ENCODE assay signal across 8 cellular contexts in the genomic region with DNA sequence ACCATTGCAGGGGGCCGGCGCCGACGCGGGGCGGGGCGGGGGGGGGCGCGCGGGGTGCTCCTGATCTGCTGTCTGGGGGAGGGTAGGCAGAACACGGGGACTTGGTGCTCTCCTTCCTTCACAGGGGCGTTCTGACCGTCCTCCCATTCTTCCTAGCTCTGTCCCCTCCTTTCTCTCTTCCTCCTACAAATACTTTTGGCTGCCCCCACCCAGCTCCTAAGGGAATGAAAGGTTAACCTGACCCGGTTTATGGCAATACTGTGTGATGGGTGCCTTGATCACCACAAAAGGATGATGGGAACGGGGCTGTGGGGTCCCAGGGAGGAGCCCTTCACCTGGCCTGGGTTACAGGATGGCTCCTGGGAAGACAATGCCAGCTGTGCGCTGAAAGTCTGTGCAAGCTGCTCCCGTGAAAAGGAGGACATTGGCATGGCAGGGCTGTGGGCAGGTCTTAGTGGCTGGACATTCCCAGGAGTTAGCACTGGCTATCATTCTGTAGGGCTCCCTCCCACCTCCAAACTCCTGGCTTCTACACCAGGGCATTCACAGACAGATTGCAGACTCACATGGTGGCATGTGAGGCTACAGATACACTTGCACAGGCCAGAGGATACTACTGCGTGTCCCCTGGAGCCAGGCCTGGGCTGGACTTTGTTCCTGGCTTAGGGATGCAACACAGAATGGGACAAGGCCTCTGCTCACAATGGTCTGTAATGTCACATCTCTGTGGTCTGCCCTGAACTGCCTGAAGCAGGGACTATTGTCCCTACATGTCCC. TPM values are rescaled to one million over a fixed set of nuclear protein-coding genes. Genes with fewer than 3 reads are reported as not detected.
DNase-seq lines count a peak whose midpoint lies in the region; ATAC-seq, FAIRE-seq and TF ChIP-seq lines count a peak whose summit lies in the region.

No MANE protein-coding gene starts in this region.

- H3K4me3 Mint-ChIP-seq in central memory CD8-positive, alpha-beta T cell = peak overlapping the region; percentile 89

- H3K9ac ChIP-seq in HUES64 (ENCODE audit: low read depth, low read length) (no peak overlapping the region), mucosa of stomach (ENCODE audit: low read length) (peak overlapping the region; percentile 93)

- CTCF ChIA-PET in A549 (lab: Yijun Ruan, JAX) = interaction anchor here (0.6 to 3.6 kb wide), 27 partner anchors 9 to 326 kb away, joined by 3 to 18 read pairs (median 3); partner anchors contain the start of genes DNAJC5, PTK6 and UCKL1

- H3K27me3 ChIP-seq in HUES64 (ENCODE audit: insufficient read depth, low read length) = no peaks in the 10 kb centered on the region
- peaks cover 9% of the 10 kb centered on the region for H3K27me3 ChIP-seq in mucosa of stomach (ENCODE audit: control insufficient read depth, insufficient read depth, low read length)

- H3K36me3 ChIP-seq in HUES64 (ENCODE audit: insufficient read depth, low read length) = peaks cover 5% of the 10 kb centered on the region
- no peaks in the 10 kb centered on the region for H3K36me3 ChIP-seq in mucosa of stomach (ENCODE audit: control insufficient read depth, insufficient read depth, low read length)

- no peaks in the 10 kb centered on the region for H3K27me3 Mint-ChIP-seq in central memory CD8-positive, alpha-beta T cell

- peak overlapping the region; percentile 91 to 95 for H3K27ac ChIP-seq in A549
- no peak overlapping the region for H3K27ac ChIP-seq in HUES64 (ENCODE audit: low read depth, low read length)

- no peak for TF ChIP-seq EP300 in A549 (IDR thresholded peaks at IDR 0.05)

- DNase-seq in A549 (ENCODE audit: low read depth in 1 of 2, low spot score in 1 of 2) (no peak), ureter (ENCODE audit: low spot score) (no peak), NCI-H187 (lab: John Stamatoyannopoulos, UW) (no peak)
- no peak for DNase-seq in central memory CD8-positive, alpha-beta T cell (ENCODE audit: low spot score in 2 of 2)

- H3K27ac Mint-ChIP-seq in central memory CD8-positive, alpha-beta T cell (ENCODE audit: low read depth) = peak overlapping the region; percentile 88

- H3K4me1 ChIP-seq in A549 (peaks cover 14% of the 10 kb centered on the region; the same call in 2 of the 3 replicates), HUES64 (ENCODE audit: insufficient read depth, low read length) (peaks cover 17% of the 10 kb centered on the region; the same call in 1 of the 2 replicates), mucosa of stomach (ENCODE audit: control insufficient read depth, insufficient read depth, low read length) (peaks cover 19% of the 10 kb centered on the region)

- TF ChIP-seq CTCF in A549 (IDR thresholded peaks at IDR 0.05) = no peak

- ATAC-seq in A549 (no peak), HG02885 (IDR thresholded peaks at IDR 0.05; ENCODE audit: poor library complexity, unreplicated experiment) (no peak), HG03378 (IDR thresholded peaks at IDR 0.05; ENCODE audit: unreplicated experiment) (no peak)
- ATAC-seq in central memory CD8-positive, alpha-beta T cell (replicated peaks; ENCODE audit: extremely low read depth, poor library complexity, severe bottlenecking) = no peak

- POLR2A ChIA-PET in A549 (lab: Yijun Ruan, JAX) = no interaction called here

- H3K9me3 ChIP-seq in A549 = no peaks in the 10 kb centered on the region
- H3K9me3 ChIP-seq in HUES64 (ENCODE audit: insufficient read depth, low read depth, low read length) = no peaks in the 10 kb centered on the region
- no peaks in the 10 kb centered on the region for H3K9me3 ChIP-seq in mucosa of stomach (ENCODE audit: control insufficient read depth, low read length)

- peak overlapping the region; percentile 95 for H3K4me3 ChIP-seq in A549
- peak overlapping the region; percentile 82 for H3K4me3 ChIP-seq in HUES64 (ENCODE audit: low read length)
- H3K4me3 ChIP-seq in mucosa of stomach (ENCODE audit: low read length) = peak overlapping the region; percentile 56

- no peak for TF ChIP-seq POLR2A in A549 (IDR thresholded peaks at IDR 0.05; ENCODE audit: low read length)

- peak overlapping the region; percentile 74 for H3K4me2 ChIP-seq in A549

- H3K4me1 Mint-ChIP-seq in central memory CD8-positive, alpha-beta T cell = peaks cover 46% of the 10 kb centered on the region

- 90% methylated on average over 18 of the region's 18 CpGs for WGBS in A549 (ENCODE audit: missing lambda C conversion rate)
- 95% methylated on average over 10 of the region's 18 CpGs for WGBS in HUES64

- FAIRE-seq in A549 (lab: Jason Lieb, UNC) = no peak

- H3K9me3 Mint-ChIP-seq in central memory CD8-positive, alpha-beta T cell = no peaks in the 10 kb centered on the region

- no peak for TF ChIP-seq RAD21 in A549 (conservative IDR thresholded peaks at IDR 0.05 in 1 of 2, IDR thresholded peaks at IDR 0.05 in 1 of 2)

- H3K36me3 Mint-ChIP-seq in central memory CD8-positive, alpha-beta T cell (ENCODE audit: insufficient read depth) = peaks cover 19% of the 10 kb centered on the region

TF ChIP-seq in A549, 52 proteins besides CTCF, POLR2A, EP300 and RAD21:
- no peak for TF ChIP-seq FOSB (CRISPR knock-in tag; IDR thresholded peaks at IDR 0.05)
- no peak for TF ChIP-seq TP53 (CRISPR knock-in tag; IDR thresholded peaks at IDR 0.05)
- no peak for TF ChIP-seq ZFP36 (IDR thresholded peaks at IDR 0.05; ENCODE audit: borderline replicate concordance, partially characterized antibody)
- no peak for TF ChIP-seq E2F6 (IDR thresholded peaks at IDR 0.05; ENCODE audit: borderline replicate concordance, low read depth)
- TF ChIP-seq HDAC2 (IDR thresholded peaks at IDR 0.05) = no peak

RNA-seq across cellular contexts. Expression of gene TPD52L2, which starts 1.9 kb away (rescaled TPM):
- polyA plus RNA-seq in A549 (2011; rRNA removed) (86.3 and 93.9 TPM in 2 replicates), A549 (2017; fragmentation: RNase III; extraction: RNeasy Plus Mini Kit Qiagen cat#74134 plus additional on column Dnase treatment) (94.1 to 102 TPM (median 99.0 TPM) in 3 replicates)
- 110 and 126 TPM in 2 replicates for polyA plus RNA-seq in A549 (2012; cell fraction: cytosol; rRNA removed)
- 116 and 134 TPM in 2 replicates for polyA plus RNA-seq in A549 (2012; cell fraction: nucleus; rRNA removed)
- polyA minus RNA-seq in A549 (2011; rRNA and poly(A)+ RNA removed) = 44.8 and 56.1 TPM in 2 replicates
- polyA plus RNA-seq in HUES64 (2013, experiment 1 of 2) = 68.5 TPM
- 63.7 TPM for polyA plus RNA-seq in HUES64 (2013, experiment 2 of 2)
- 85.4 TPM for total RNA-seq in ureter

RNA-seq across cellular contexts. Expression of gene ABHD16B, which starts 1.9 kb away (rescaled TPM):
- polyA plus RNA-seq in A549 (2011; rRNA removed) (not detected in 2 replicates), A549 (2017; fragmentation: RNase III; extraction: RNeasy Plus Mini Kit Qiagen cat#74134 plus additional on column Dnase treatment) (not detected in 3 replicates)
- not detected in 2 replicates for polyA plus RNA-seq in A549 (2012; cell fraction: cytosol; rRNA removed)
- not detected in 2 replicates for polyA plus RNA-seq in A549 (2012; cell fraction: nucleus; rRNA removed)
- not detected in 2 replicates for polyA minus RNA-seq in A549 (2011; rRNA and poly(A)+ RNA removed)
- polyA plus RNA-seq in HUES64 (2013, experiment 1 of 2) = not detected
- polyA plus RNA-seq in HUES64 (2013, experiment 2 of 2) = not detected
- not detected for total RNA-seq in ureter

RNA-seq across cellular contexts. Expression of gene DNAJC5, which starts 31.7 kb away (rescaled TPM):
- 20.3 and 20.4 TPM in 2 replicates for polyA plus RNA-seq in A549 (2011; rRNA removed)
- polyA plus RNA-seq in A549 (2012; cell fraction: cytosol; rRNA removed) = 15.9 and 19.9 TPM in 2 replicates
- 31.2 and 34.8 TPM in 2 replicates for polyA plus RNA-seq in A549 (2012; cell fraction: nucleus; rRNA removed)
- 21.7 to 23.2 TPM (median 23.2 TPM) in 3 replicates for polyA plus RNA-seq in A549 (2017; fragmentation: RNase III; extraction: RNeasy Plus Mini Kit Qiagen cat#74134 plus additional on column Dnase treatment)
- polyA minus RNA-seq in A549 (2011; rRNA and poly(A)+ RNA removed) = 27.1 and 32.7 TPM in 2 replicates
- polyA plus RNA-seq in HUES64 (2013, experiment 1 of 2) = 19.1 TPM
- polyA plus RNA-seq in HUES64 (2013, experiment 2 of 2) = 19.7 TPM
- 52.4 TPM for total RNA-seq in ureter

RNA-seq across cellular contexts. Expression of gene ZBTB46, which starts 32.1 kb away (rescaled TPM):
- polyA plus RNA-seq in A549 (2011; rRNA removed) (0.17 and 0.26 TPM in 2 replicates), A549 (2017; fragmentation: RNase III; extraction: RNeasy Plus Mini Kit Qiagen cat#74134 plus additional on column Dnase treatment) (0.32 to 0.43 TPM (median 0.42 TPM) in 3 replicates)
- polyA plus RNA-seq in A549 (2012; cell fraction: cytosol; rRNA removed) = 0.32 and 0.76 TPM in 2 replicates
- polyA plus RNA-seq in A549 (2012; cell fraction: nucleus; rRNA removed) = 1.2 and 1.3 TPM in 2 replicates
- polyA minus RNA-seq in A549 (2011; rRNA and poly(A)+ RNA removed) = 2.6 and 2.8 TPM in 2 replicates
- polyA plus RNA-seq in HUES64 (2013, experiment 1 of 2) = 5.9 TPM
- 8.4 TPM for polyA plus RNA-seq in HUES64 (2013, experiment 2 of 2)
- 10.2 TPM for total RNA-seq in ureter
